ENCODE assay signal across 32 cellular contexts in genomic region chr16:68643227-68643626, GRCh38. TPM values are rescaled to one million over a fixed set of nuclear protein-coding genes. Genes with fewer than 3 reads are reported as not detected.
DNase-seq lines count a peak whose midpoint lies in the region; FAIRE-seq and TF ChIP-seq lines count a peak whose summit lies in the region.
"Had no signal": no experiment of that assay in that cellular context is flagged by ENCODE, and none has a peak within 500 bp of the region (broad histone marks: within the 10 kb centered on the region; RNA-seq: fewer than 3 reads in every experiment).

No MANE protein-coding gene starts in this region.

- H3K27ac Mint-ChIP-seq in MCF 10A (ENCODE audit: low read depth, unreplicated experiment) (no peak overlapping the region), neural progenitor cell (no peak overlapping the region)
- H3K27ac Mint-ChIP-seq: activated CD4-positive, alpha-beta memory T cell treated with anti-CD3 and anti-CD28 coated beads, Interleukin-2, amount 10 ng/mL, durations not matched to agents 7 days and 5 days; activated naive CD4-positive, alpha-beta T cell treated with anti-CD3 and anti-CD28 coated beads, Interleukin-2, amount 10 ng/mL, durations not matched to agents 7 days and 5 days; memory B cell; stimulated activated effector memory CD8-positive, alpha-beta T cell treated with anti-CD3 and anti-CD28 coated beads, Interleukin-12 subunit alpha, Interleukin-12 subunit beta, amount 100 ng/mL, for 72 hours; T-helper 2 cell treated with Interferon-gamma antibody and Interleukin-4, amounts not matched to agents 5 μg/mL and 100 μg/mL, for 36 hours had no signal

- TF ChIP-seq CTCF in breast epithelium (IDR thresholded peaks at IDR 0.05): no peak
- TF ChIP-seq CTCF in MCF 10A (IDR thresholded peaks at IDR 0.05; ENCODE audit: unreplicated experiment): no peak
- no peak for TF ChIP-seq CTCF in hepatocyte (IDR thresholded peaks at IDR 0.05; ENCODE audit: poor library complexity)
- no peak for TF ChIP-seq CTCF in neural progenitor cell (IDR thresholded peaks at IDR 0.05)
- TF ChIP-seq CTCF in ascending aorta (IDR thresholded peaks at IDR 0.05): no peak

- H3K4me2 ChIP-seq in hepatocyte (peak overlapping the region; percentile 85), neural progenitor cell (peak overlapping the region; percentile 77)
- H3K4me2 ChIP-seq: PC-9 had no signal

- no peak overlapping the region for H3K4me3 ChIP-seq in breast epithelium
- no peak overlapping the region for H3K4me3 ChIP-seq in hepatocyte
- peak overlapping the region; percentile 42 for H3K4me3 ChIP-seq in neural progenitor cell
- no peak overlapping the region for H3K4me3 ChIP-seq in ascending aorta
- H3K4me3 ChIP-seq: adrenal gland had no signal

- no peaks in the 10 kb centered on the region for H4K20me1 ChIP-seq in hepatocyte (ENCODE audit: insufficient read depth, poor library complexity, severe bottlenecking)
- H4K20me1 ChIP-seq in neural progenitor cell (ENCODE audit: low read depth): peaks cover 11% of the 10 kb centered on the region

- FAIRE-seq in RCC 7860 (lab: Jason Lieb, UNC): no peak
- FAIRE-seq: D721Med, frontal cortex, GM18507, GM19239, HTR-8/SVneo had no signal

- no peaks in the 10 kb centered on the region for H3K36me3 ChIP-seq in breast epithelium
- H3K36me3 ChIP-seq in hepatocyte (replicated peaks; ENCODE audit: insufficient read depth, low read depth): no peaks in the 10 kb centered on the region
- no peaks in the 10 kb centered on the region for H3K36me3 ChIP-seq in neural progenitor cell
- no peaks in the 10 kb centered on the region for H3K36me3 ChIP-seq in ascending aorta
- H3K36me3 ChIP-seq: adrenal gland, brain microvascular endothelial cell, prostate gland, transverse colon had no signal

- no peak overlapping the region for H3K4me3 Mint-ChIP-seq in MCF 10A (ENCODE audit: unreplicated experiment)
- peak overlapping the region; percentile 83 for H3K4me3 Mint-ChIP-seq in neural progenitor cell
- H3K4me3 Mint-ChIP-seq: activated CD4-positive, alpha-beta memory T cell treated with anti-CD3 and anti-CD28 coated beads, Interleukin-2, amount 10 ng/mL, durations not matched to agents 7 days and 5 days; activated naive CD4-positive, alpha-beta T cell treated with anti-CD3 and anti-CD28 coated beads, Interleukin-2, amount 10 ng/mL, durations not matched to agents 7 days and 5 days; memory B cell; T-helper 2 cell treated with Interferon-gamma antibody and Interleukin-4, amounts not matched to agents 5 μg/mL and 100 μg/mL, for 36 hours had no signal

- no peak for TF ChIP-seq POLR2A in breast epithelium (IDR thresholded peaks at IDR 0.05)

- H3K9ac ChIP-seq in neural progenitor cell: no peak overlapping the region

- H3F3A ChIP-seq in neural progenitor cell (ENCODE audit: low read depth): peaks cover 50% of the 10 kb centered on the region

- DNase-seq in breast epithelium (ENCODE audit: low spot score in 2 of 2) (no peak), MCF 10A (ENCODE audit: unreplicated experiment) (no peak), hepatocyte (ENCODE audit: low spot score) (no peak), neural progenitor cell (ENCODE audit: low spot score) (no peak), EL (no peak), RCC 7860 (ENCODE audit: low spot score) (no peak), SIG-M5 treated with dmso at 0.1 percent for 504 hours (lab: John Stamatoyannopoulos, UW; ENCODE audit: unreplicated experiment) (no peak), ascending aorta (ENCODE audit: low spot score in 2 of 2) (no peak)
- DNase-seq: activated CD4-positive, alpha-beta memory T cell treated with anti-CD3 and anti-CD28 coated beads, Interleukin-2, amount 10 ng/mL, durations not matched to agents 7 days and 5 days; activated CD8-positive, alpha-beta memory T cell treated with anti-CD3 and anti-CD28 coated beads, Interleukin-2, amount 50 U/mL, for 48 hours; activated naive CD4-positive, alpha-beta T cell treated with anti-CD3 and anti-CD28 coated beads, Interleukin-2, amount 10 ng/mL, durations not matched to agents 7 days and 5 days; adrenal gland; brain microvascular endothelial cell; DND-41; KG1; left colon; MM.1S; NCI-H1930; NK-92 treated with Interleukin-12 subunit alpha and Interleukin-12 subunit beta, amount 100 ng/mL, for 24 hours; PC-9; transverse colon had no signal

- no TSS peak for BruUV-seq in MCF 10A (replicated peaks; lab: Mats Ljungman, UMichigan)

- H3K27me3 Mint-ChIP-seq in MCF 10A (ENCODE audit: insufficient read depth, unreplicated experiment): no peaks in the 10 kb centered on the region
- peaks cover 25% of the 10 kb centered on the region for H3K27me3 Mint-ChIP-seq in neural progenitor cell (ENCODE audit: insufficient read depth, low read depth)

- 86% methylated on average over 13 of the region's 13 CpGs for WGBS in hepatocyte (ENCODE audit: low lambda C conversion rate, missing lambda C conversion rate)

- no peaks in the 10 kb centered on the region for H3K9me2 ChIP-seq in hepatocyte (replicated peaks; ENCODE audit: insufficient read depth)

- H3K79me2 ChIP-seq in hepatocyte (peaks cover 18% of the 10 kb centered on the region), neural progenitor cell (ENCODE audit: low read depth) (peaks cover 7% of the 10 kb centered on the region)

- H2AFZ ChIP-seq in hepatocyte: no peak overlapping the region
- no peak overlapping the region for H2AFZ ChIP-seq in neural progenitor cell (replicated peaks)
- H2AFZ ChIP-seq: PC-9 had no signal

- H3K27me3 ChIP-seq in breast epithelium: peaks cover 0 to 11% of the 10 kb centered on the region in 2 donors
- peaks cover 13% of the 10 kb centered on the region for H3K27me3 ChIP-seq in hepatocyte
- peaks cover 44% of the 10 kb centered on the region for H3K27me3 ChIP-seq in neural progenitor cell
- peaks cover 10% of the 10 kb centered on the region for H3K27me3 ChIP-seq in ascending aorta

- H3K27ac ChIP-seq in breast epithelium (peak overlapping the region; percentile 63 to 65), hepatocyte (peak overlapping the region; percentile 91), neural progenitor cell (no peak overlapping the region), ascending aorta (no peak overlapping the region)
- H3K27ac ChIP-seq: 22Rv1, adrenal gland, brain microvascular endothelial cell, PC-9, prostate gland, transverse colon had no signal

- intact Hi-C loops in breast epithelium (cut with DNase I; ENCODE audit: low total_unique reads): no loop called here
- intact Hi-C loops in MCF 10A (cut with micrococcal nuclease): no loop called here
- intact Hi-C loops in ascending aorta (cut with DNase I): no loop called here

- H3K9me3 Mint-ChIP-seq in MCF 10A (ENCODE audit: unreplicated experiment) (no peaks in the 10 kb centered on the region), neural progenitor cell (no peaks in the 10 kb centered on the region)
- H3K9me3 Mint-ChIP-seq: activated CD4-positive, alpha-beta memory T cell treated with anti-CD3 and anti-CD28 coated beads, Interleukin-2, amount 10 ng/mL, durations not matched to agents 7 days and 5 days; activated naive CD4-positive, alpha-beta T cell treated with anti-CD3 and anti-CD28 coated beads, Interleukin-2, amount 10 ng/mL, durations not matched to agents 7 days and 5 days; stimulated activated effector memory CD8-positive, alpha-beta T cell treated with anti-CD3 and anti-CD28 coated beads, Interleukin-12 subunit alpha, Interleukin-12 subunit beta, amount 100 ng/mL, for 72 hours; T-helper 2 cell treated with Interferon-gamma antibody and Interleukin-4, amounts not matched to agents 5 μg/mL and 100 μg/mL, for 36 hours had no signal

- H3K4me1 ChIP-seq in breast epithelium: peaks cover 0 to 12% of the 10 kb centered on the region in 2 donors
- peaks cover 45% of the 10 kb centered on the region for H3K4me1 ChIP-seq in hepatocyte (ENCODE audit: insufficient read depth)
- H3K4me1 ChIP-seq in neural progenitor cell: peaks cover 31% of the 10 kb centered on the region
- peaks cover 0 to 4% of the 10 kb centered on the region in 2 donors for H3K4me1 ChIP-seq in ascending aorta
- H3K4me1 ChIP-seq: prostate gland had no signal

- H3K36me3 Mint-ChIP-seq in MCF 10A (ENCODE audit: insufficient read depth, unreplicated experiment) (peaks cover 6% of the 10 kb centered on the region), neural progenitor cell (no peaks in the 10 kb centered on the region)
- H3K36me3 Mint-ChIP-seq: activated naive CD4-positive, alpha-beta T cell treated with anti-CD3 and anti-CD28 coated beads, Interleukin-2, amount 10 ng/mL, durations not matched to agents 7 days and 5 days; memory B cell; stimulated activated effector memory CD8-positive, alpha-beta T cell treated with anti-CD3 and anti-CD28 coated beads, Interleukin-12 subunit alpha, Interleukin-12 subunit beta, amount 100 ng/mL, for 72 hours had no signal

- POLR2A ChIA-PET in MCF 10A (lab: Yijun Ruan, JAX): interaction anchor here (0.7 to 8.9 kb wide), 7 partner anchors 7 to 52 kb away, joined by 3 to 162 read pairs (median 18); no protein-coding TSS in a partner anchor

- CTCF ChIA-PET in MCF 10A (lab: Yijun Ruan, JAX): interaction anchor here (2.3 kb wide), 1 partner anchor 52 kb away, joined by 11 read pairs; no protein-coding TSS in a partner anchor

- no peaks in the 10 kb centered on the region for H3K9me3 ChIP-seq in breast epithelium
- H3K9me3 ChIP-seq in hepatocyte (ENCODE audit: low read depth): no peaks in the 10 kb centered on the region
- no peaks in the 10 kb centered on the region for H3K9me3 ChIP-seq in neural progenitor cell (ENCODE audit: low read depth)
- no peaks in the 10 kb centered on the region for H3K9me3 ChIP-seq in ascending aorta
- H3K9me3 ChIP-seq: adrenal gland, prostate gland, transverse colon had no signal

- H3K4me1 Mint-ChIP-seq in MCF 10A (ENCODE audit: insufficient read depth, unreplicated experiment): peaks cover 21% of the 10 kb centered on the region
- peaks cover 27% of the 10 kb centered on the region for H3K4me1 Mint-ChIP-seq in neural progenitor cell

RNA-seq across cellular contexts. Expression of gene CDH3, which starts 1.9 kb away (rescaled TPM):
- total RNA-seq in breast epithelium: 10 to 100 TPM in 2 of 3 donors, under 1 TPM in 1; 0.32 to 62.6 (median 39.0) TPM
- 74.4 and 107 TPM in 2 replicates for total RNA-seq in MCF 10A (2022)
- total RNA-seq in hepatocyte: 73.2 and 77.6 TPM in 2 replicates
- 62.4 and 77.4 TPM in 2 replicates for polyA plus RNA-seq in hepatocyte
- total RNA-seq in neural progenitor cell (ENCODE audit: low replicate concordance): 3.9 and 11.0 TPM in 2 replicates
- total RNA-seq in ascending aorta: not detected
- total RNA-seq: H4 had no signal

Comparison
In these comparisons a context has a peak if more than half of its experiments do, and no peak if none do; other contexts are left out.
1. H3K27ac ChIP-seq: peak in breast epithelium (2 of 2) and hepatocyte (single experiment); none in neural progenitor cell (single experiment) and ascending aorta (0 of 2).